ENCODE assay signal across 8 cellular contexts in genomic region chr7:112550468-112551060, GRCh38.
DNase-seq lines count a peak whose midpoint lies in the region; ATAC-seq and TF ChIP-seq lines count a peak whose summit lies in the region.
"Had no signal": no experiment of that assay in that cellular context is flagged by ENCODE, and none has a peak within 500 bp of the region (broad histone marks: within the 10 kb centered on the region; RNA-seq: fewer than 3 reads in every experiment).

No MANE protein-coding gene starts in this region.

- ATAC-seq in GM18870 (IDR thresholded peaks at IDR 0.05; ENCODE audit: unreplicated experiment): peak; percentile 93
- peak; percentile 80 for ATAC-seq in HG03039 (IDR thresholded peaks at IDR 0.05; ENCODE audit: unreplicated experiment)

- H3K4me3 ChIP-seq in astrocyte of the cerebellum (ENCODE audit: low read depth, low read length): no peak overlapping the region
- peak overlapping the region; percentile 20 to 24 for H3K4me3 ChIP-seq in testis

- TF ChIP-seq CTCF in astrocyte of the cerebellum (IDR thresholded peaks at IDR 0.05; ENCODE audit: low read depth, low read length, missing control alignments) (peak; percentile 97), testis (IDR thresholded peaks at IDR 0.05) (peak; percentile 39 to 89 (median 77))

- peaks cover 0 to 2% (median 0%) of the 10 kb centered on the region in 6 donors for H3K9me3 Mint-ChIP-seq in immature natural killer cell
- H3K9me3 Mint-ChIP-seq: central memory CD8-positive, alpha-beta T cell had no signal

- H3K36me3 Mint-ChIP-seq in immature natural killer cell: no peaks in the 10 kb centered on the region

- peak; percentile 87 for DNase-seq in DMS53 (lab: John Stamatoyannopoulos, UW)
- DNase-seq in NCI-H446 (lab: John Stamatoyannopoulos, UW): peak; percentile 26 to 70
- peak; percentile 69 for DNase-seq in astrocyte of the cerebellum (ENCODE audit: low read depth)
- DNase-seq in immature natural killer cell: peak; percentile 32 to 49 (median 44)
- no peak for DNase-seq in testis

- no peaks in the 10 kb centered on the region for H3K4me1 Mint-ChIP-seq in immature natural killer cell
- H3K4me1 Mint-ChIP-seq: central memory CD8-positive, alpha-beta T cell had no signal

- WGBS in testis, 2 donors: 25 to 33% methylated on average over 2 of the region's 2 CpGs

- intact Hi-C loops in testis (cut with DNase I; ENCODE audit: low total_unique reads): loop anchor here (10.0 kb wide), 1 partner anchor 864 kb away; no protein-coding TSS in a partner anchor

- in situ Hi-C loops in astrocyte of the cerebellum (cut with HindIII; ENCODE audit: low sequenced_read_pairs): no loop called here

- no peaks in the 10 kb centered on the region for H3K27me3 ChIP-seq in testis

- H3K36me3 ChIP-seq in testis (ENCODE audit: low read depth, missing control alignments): no peaks in the 10 kb centered on the region

- no peak overlapping the region for H3K27ac Mint-ChIP-seq in immature natural killer cell

- H3K27ac ChIP-seq in testis: no peak overlapping the region

- H3K4me1 ChIP-seq in testis: no peaks in the 10 kb centered on the region

- peaks cover 0 to 4% (median 3%) of the 10 kb centered on the region in 3 donors for H3K27me3 Mint-ChIP-seq in immature natural killer cell (ENCODE audit: low read depth in 3 of 3)

- H3K4me3 Mint-ChIP-seq in immature natural killer cell: no peak overlapping the region
- H3K4me3 Mint-ChIP-seq: central memory CD8-positive, alpha-beta T cell had no signal

- TF ChIP-seq POLR2A in testis (IDR thresholded peaks at IDR 0.05): no peak

- H3K9me3 ChIP-seq in testis: no peaks in the 10 kb centered on the region
